Comparison of ENCODE assay signal across 10 cellular contexts in the genomic region with DNA sequence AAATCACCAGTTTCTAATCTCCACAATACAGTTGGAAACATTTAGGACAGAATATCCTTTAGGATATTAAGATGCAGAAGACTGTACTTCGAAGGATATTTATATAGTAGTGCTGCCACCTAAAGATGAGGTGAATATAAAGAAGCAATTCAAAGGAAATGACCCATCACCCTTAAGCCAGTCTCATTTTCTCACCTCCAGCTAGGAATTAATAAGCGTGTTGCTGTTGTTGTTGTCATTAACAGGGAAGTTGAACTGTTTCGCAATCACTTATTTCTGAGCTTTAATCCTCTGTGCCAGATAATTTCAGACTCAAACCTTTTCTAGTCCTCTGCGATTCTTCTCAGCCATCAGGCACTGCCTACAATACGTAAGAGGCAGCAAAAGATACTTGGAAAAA. TPM values are rescaled to one million over a fixed set of nuclear protein-coding genes. Genes with fewer than 3 reads are reported as not detected.
A peak's percentile ranks its signal among the peaks of the same experiment; 100 is the strongest.
DNase-seq lines count a peak whose midpoint lies in the region; ATAC-seq and TF ChIP-seq lines count a peak whose summit lies in the region.
"Had no signal": no experiment of that assay in that cellular context is flagged by ENCODE, and none has a peak within 500 bp of the region (broad histone marks: within the 10 kb centered on the region; RNA-seq: fewer than 3 reads in every experiment).

No MANE protein-coding gene starts in this region.

- H3K4me2 ChIP-seq in osteoblast (ENCODE audit: insufficient read depth, low read length), result no peak overlapping the region

- POLR2A ChIA-PET in activated CD4-positive, alpha-beta T cell treated with anti-CD3 and anti-CD28 coated beads, Interleukin-2, amount 10 ng/mL, durations not matched to agents 7 days and 5 days (lab: Charles Lee), result no interaction called here

- intact Hi-C loops in testis (cut with DNase I; ENCODE audit: low total_unique reads), result no loop called here

- no peaks in the 10 kb centered on the region for H3K36me3 ChIP-seq in RWPE2 (ENCODE audit: low read depth)
- H3K36me3 ChIP-seq in gastroesophageal sphincter, result no peaks in the 10 kb centered on the region
- H3K36me3 ChIP-seq in testis (ENCODE audit: low read depth, missing control alignments), result no peaks in the 10 kb centered on the region
- H3K36me3 ChIP-seq in osteoblast (ENCODE audit: insufficient read depth, low read length), result no peaks in the 10 kb centered on the region

- 60 to 65% methylated on average over 5 of the region's 5 CpGs for WGBS in gastroesophageal sphincter (ENCODE audit: low coverage in 1 of 2), 2 donors
- 41 to 42% methylated on average over 5 of the region's 5 CpGs for WGBS in testis, 2 donors

- ATAC-seq in RWPE2 (ENCODE audit: low read depth) (no peak), gastroesophageal sphincter (no peak)
- ATAC-seq: left ventricle myocardium superior had no signal

- TF ChIP-seq CTCF in RWPE2 (IDR thresholded peaks at IDR 0.05; ENCODE audit: poor library complexity, severe bottlenecking) (peak; percentile 50), gastroesophageal sphincter (IDR thresholded peaks at IDR 0.05) (no peak), testis (IDR thresholded peaks at IDR 0.05) (no peak), osteoblast (IDR thresholded peaks at IDR 0.05; ENCODE audit: extremely low read depth, low read depth, low read length) (no peak)

- peaks cover 6% of the 10 kb centered on the region for H3K36me3 Mint-ChIP-seq in activated CD4-positive, alpha-beta T cell treated with anti-CD3 and anti-CD28 coated beads, Interleukin-2, amount 10 ng/mL, durations not matched to agents 7 days and 5 days (ENCODE audit: low read depth)

- H4K20me1 ChIP-seq in osteoblast (ENCODE audit: insufficient read depth, low read length), result peaks cover 10% of the 10 kb centered on the region

- H3K27ac ChIP-seq in RWPE2 (ENCODE audit: poor library complexity, severe bottlenecking), result no peak overlapping the region
- peak overlapping the region; percentile 93 to 99 (median 96) for H3K27ac ChIP-seq in gastroesophageal sphincter
- peak overlapping the region; percentile 97 to 98 for H3K27ac ChIP-seq in testis
- H3K27ac ChIP-seq in osteoblast (ENCODE audit: low read depth, low read length), result no peak overlapping the region

- no peak for DNase-seq in activated CD4-positive, alpha-beta T cell treated with anti-CD3 and anti-CD28 coated beads, Interleukin-2, amount 10 ng/mL, durations not matched to agents 7 days and 5 days
- no peak for DNase-seq in activated CD4-positive, alpha-beta T cell treated with anti-CD3 and anti-CD28 coated beads for 48 hours
- DNase-seq in RWPE2 (ENCODE audit: low spot score), result no peak
- DNase-seq in testis, result no peak
- DNase-seq in G401 (ENCODE audit: low spot score), result no peak
- DNase-seq in medulla oblongata (ENCODE audit: extremely low spot score), result no peak
- DNase-seq in osteoblast (ENCODE audit: insufficient read length, low spot score, missing footprints), result no peak
- DNase-seq: activated CD8-positive, alpha-beta memory T cell treated with anti-CD3 and anti-CD28 coated beads, Interleukin-2, amount 50 U/mL, for 48 hours; left ventricle myocardium superior had no signal

- H3K4me1 Mint-ChIP-seq in activated CD4-positive, alpha-beta T cell treated with anti-CD3 and anti-CD28 coated beads, Interleukin-2, amount 10 ng/mL, durations not matched to agents 7 days and 5 days, result peaks cover 30% of the 10 kb centered on the region

- no peaks in the 10 kb centered on the region for H3K9me3 ChIP-seq in RWPE2 (ENCODE audit: severe bottlenecking)
- H3K9me3 ChIP-seq in gastroesophageal sphincter, result no peaks in the 10 kb centered on the region
- H3K9me3 ChIP-seq in testis, result no peaks in the 10 kb centered on the region
- no peaks in the 10 kb centered on the region for H3K9me3 ChIP-seq in osteoblast (ENCODE audit: low read depth, low read length)

- CTCF ChIA-PET in activated CD4-positive, alpha-beta T cell treated with anti-CD3 and anti-CD28 coated beads, Interleukin-2, amount 10 ng/mL, durations not matched to agents 7 days and 5 days (lab: Charles Lee), result interaction anchor here (1.1 to 1.6 kb wide), 3 partner anchors 8 to 18 kb away, joined by 3 to 4 read pairs (median 4); partner anchors contain the start of gene PURA

- H3K4me3 Mint-ChIP-seq in activated CD4-positive, alpha-beta T cell treated with anti-CD3 and anti-CD28 coated beads, Interleukin-2, amount 10 ng/mL, durations not matched to agents 7 days and 5 days, result peak overlapping the region; percentile 91

- in situ Hi-C loops in G401 (cut with HindIII; ENCODE audit: low sequenced_read_pairs), result no loop called here

- H3K9me3 Mint-ChIP-seq in activated CD4-positive, alpha-beta T cell treated with anti-CD3 and anti-CD28 coated beads, Interleukin-2, amount 10 ng/mL, durations not matched to agents 7 days and 5 days, result no peaks in the 10 kb centered on the region

- H3K27me3 ChIP-seq in RWPE2 (ENCODE audit: insufficient read depth, poor library complexity, severe bottlenecking) (no peaks in the 10 kb centered on the region), gastroesophageal sphincter (no peaks in the 10 kb centered on the region), testis (no peaks in the 10 kb centered on the region), osteoblast (ENCODE audit: insufficient read depth, low read length) (no peaks in the 10 kb centered on the region)

- no peak overlapping the region for H2AFZ ChIP-seq in osteoblast (ENCODE audit: low read length)

- peaks cover 32% of the 10 kb centered on the region for H3K79me2 ChIP-seq in osteoblast (ENCODE audit: insufficient read depth, low read length)

- no peak overlapping the region for H3K4me3 ChIP-seq in RWPE2 (ENCODE audit: severe bottlenecking)
- no peak overlapping the region for H3K4me3 ChIP-seq in gastroesophageal sphincter
- no peak overlapping the region for H3K4me3 ChIP-seq in testis
- no peak overlapping the region for H3K4me3 ChIP-seq in osteoblast (ENCODE audit: insufficient read depth, low read length)

- TF ChIP-seq EP300 in gastroesophageal sphincter (IDR thresholded peaks at IDR 0.05), result no peak

- peak overlapping the region; percentile 94 for H3K27ac Mint-ChIP-seq in activated CD4-positive, alpha-beta T cell treated with anti-CD3 and anti-CD28 coated beads, Interleukin-2, amount 10 ng/mL, durations not matched to agents 7 days and 5 days

- peaks cover 41% of the 10 kb centered on the region for H3K27me3 Mint-ChIP-seq in activated CD4-positive, alpha-beta T cell treated with anti-CD3 and anti-CD28 coated beads, Interleukin-2, amount 10 ng/mL, durations not matched to agents 7 days and 5 days

- no peak for TF ChIP-seq POLR2A in gastroesophageal sphincter (IDR thresholded peaks at IDR 0.05)
- no peak for TF ChIP-seq POLR2A in testis (IDR thresholded peaks at IDR 0.05)

- H3K4me1 ChIP-seq in RWPE2 (ENCODE audit: insufficient read depth, poor library complexity, severe bottlenecking) (peaks cover 16% of the 10 kb centered on the region), gastroesophageal sphincter (peaks cover 3 to 45% (median 9%) of the 10 kb centered on the region in 3 donors), testis (peaks cover 22% of the 10 kb centered on the region), osteoblast (ENCODE audit: insufficient read depth, low read length) (peaks cover 21% of the 10 kb centered on the region)

RNA-seq across cellular contexts. Expression of gene PURA, which starts 7.8 kb away (rescaled TPM):
- total RNA-seq in activated CD4-positive, alpha-beta T cell treated with anti-CD3 and anti-CD28 coated beads, Interleukin-2, amount 10 ng/mL, durations not matched to agents 7 days and 5 days, result 10 to 100 TPM; 15.5 to 15.7 TPM
- 10 to 100 TPM; 38.0 to 61.0 (median 49.1) TPM for total RNA-seq in gastroesophageal sphincter
- total RNA-seq in testis, result 10 to 100 TPM; 22.9 to 26.9 TPM
- 9.3 TPM for polyA plus RNA-seq in testis (ENCODE audit: insufficient read depth, low read depth, low replicate concordance)
- total RNA-seq in G401 (2014; rRNA removed; shearing (Covaris generic)), result 8.0 and 9.7 TPM in 2 replicates
- 29.7 and 30.1 TPM in 2 replicates for total RNA-seq in osteoblast

RNA-seq across cellular contexts. Expression of gene IGIP, which starts 19.6 kb away (rescaled TPM):
- 1 to 10 TPM; 5.1 to 5.3 TPM for total RNA-seq in activated CD4-positive, alpha-beta T cell treated with anti-CD3 and anti-CD28 coated beads, Interleukin-2, amount 10 ng/mL, durations not matched to agents 7 days and 5 days
- total RNA-seq in gastroesophageal sphincter (10 to 100 TPM; 26.0 to 36.6 (median 28.7) TPM), testis (10 to 100 TPM; 11.1 to 12.1 TPM), osteoblast (10.5 and 13.0 TPM in 2 replicates)
- polyA plus RNA-seq in testis (ENCODE audit: insufficient read depth, low read depth, low replicate concordance), result 7.1 TPM
- total RNA-seq in G401 (2014; rRNA removed; shearing (Covaris generic)), result 0.24 and 0.68 TPM in 2 replicates

Comparison
In these comparisons a context has a peak if more than half of its experiments do, and no peak if none do; other contexts are left out.
1. H3K27ac ChIP-seq: peak in gastroesophageal sphincter (4 of 4) and testis (2 of 2); none in RWPE2 (single experiment) and osteoblast (single experiment).